28 cellular contexts compared by ENCODE assay signal in genomic region chrY:8336112-8336774, GRCh38.
"Had no signal": no experiment of that assay in that cellular context is flagged by ENCODE, and none has a peak within 500 bp of the region (broad histone marks: within the 10 kb centered on the region; RNA-seq: fewer than 3 reads in every experiment).

No MANE protein-coding gene starts in this region.

- H3K36me3 ChIP-seq: adrenal gland, ascending aorta, brain microvascular endothelial cell, esophagus muscularis mucosa, gastroesophageal sphincter, thyroid gland, upper lobe of right lung had no signal

- H3K4me1 ChIP-seq: adrenal gland, ascending aorta, esophagus muscularis mucosa, gastroesophageal sphincter, thyroid gland, upper lobe of right lung had no signal

- H3K36me3 Mint-ChIP-seq: natural killer cell, WTC11 had no signal

- H3K4me3 Mint-ChIP-seq: activated T-cell treated with anti-CD3 and anti-CD28 coated beads, Interleukin-2, amount 50 U/mL, for 24 hours; central memory CD8-positive, alpha-beta T cell; natural killer cell; WTC11 had no signal

- H3K27ac Mint-ChIP-seq: activated T-cell treated with anti-CD3 and anti-CD28 coated beads, Interleukin-2, amount 50 U/mL, for 24 hours; activated T-helper 2 cell treated with anti-CD3 and anti-CD28 coated beads, Interferon-gamma antibody, Interleukin-2, Interleukin-4, amounts not matched to agents 10 μg/mL and 5 μg/mL and 100 μg/mL, durations not matched to agents 14 hours and 24 hours and 36 hours; natural killer cell; progenitor cell of endocrine pancreas; WTC11 had no signal

- H3K27me3 Mint-ChIP-seq: activated T-cell treated with anti-CD3 and anti-CD28 coated beads, Interleukin-2, amount 50 U/mL, for 24 hours; central memory CD8-positive, alpha-beta T cell; progenitor cell of endocrine pancreas had no signal

- H3K27ac ChIP-seq: adrenal gland, ascending aorta, brain microvascular endothelial cell, esophagus muscularis mucosa, gastroesophageal sphincter, thyroid gland, upper lobe of right lung had no signal

- H3K9me3 Mint-ChIP-seq: activated T-cell treated with anti-CD3 and anti-CD28 coated beads, Interleukin-2, amount 50 U/mL, for 24 hours; activated T-helper 2 cell treated with anti-CD3 and anti-CD28 coated beads, Interferon-gamma antibody, Interleukin-2, Interleukin-4, amounts not matched to agents 10 μg/mL and 5 μg/mL and 100 μg/mL, durations not matched to agents 14 hours and 24 hours and 36 hours; central memory CD8-positive, alpha-beta T cell; natural killer cell; WTC11 had no signal

- ATAC-seq: gastroesophageal sphincter, left ventricle myocardium superior, natural killer cell, upper lobe of right lung, WTC11 had no signal

- H3K9me3 ChIP-seq: adrenal gland, ascending aorta, esophagus muscularis mucosa, gastroesophageal sphincter, thyroid gland, upper lobe of right lung had no signal

- H3K27me3 ChIP-seq: adrenal gland, ascending aorta, brain microvascular endothelial cell, esophagus muscularis mucosa, gastroesophageal sphincter, thyroid gland, upper lobe of right lung had no signal

- DNase-seq: activated CD4-positive, alpha-beta T cell treated with anti-CD3 and anti-CD28 coated beads for 48 hours; activated CD8-positive, alpha-beta memory T cell treated with anti-CD3 and anti-CD28 coated beads for 24 hours; activated CD8-positive, alpha-beta memory T cell treated with anti-CD3 and anti-CD28 coated beads, Interleukin-2, amount 50 U/mL, for 4 hours; activated naive CD4-positive, alpha-beta T cell treated with Interleukin-2 at 50 U/mL for 16 hours; activated T-cell treated with anti-CD3 and anti-CD28 coated beads, Interleukin-2, amount 50 U/mL, for 24 hours; adrenal gland; brain microvascular endothelial cell; effector memory CD4-positive, alpha-beta T cell; head of caudate nucleus; hypothalamus; left ventricle myocardium superior; mammary epithelial cell; midbrain; natural killer cell; stimulated activated CD4-positive, alpha-beta T cell treated with anti-CD3 and anti-CD28 coated beads, Interleukin-2, amount 100 ng/mL, for 48 hours; stimulated activated CD8-positive, alpha-beta memory T cell treated with anti-CD3 and anti-CD28 coated beads, Interleukin-4, amount 100 ng/mL, for 48 hours; stimulated activated naive CD4-positive, alpha-beta T cell; substantia nigra; T-helper 9 cell; thyroid gland; upper lobe of right lung had no signal

- H3K4me1 Mint-ChIP-seq: central memory CD8-positive, alpha-beta T cell; natural killer cell; WTC11 had no signal

- H3K4me3 ChIP-seq: adrenal gland, ascending aorta, esophagus muscularis mucosa, gastroesophageal sphincter, thyroid gland, upper lobe of right lung had no signal
